ENCODE assay signal across 8 cellular contexts in the genomic region with DNA sequence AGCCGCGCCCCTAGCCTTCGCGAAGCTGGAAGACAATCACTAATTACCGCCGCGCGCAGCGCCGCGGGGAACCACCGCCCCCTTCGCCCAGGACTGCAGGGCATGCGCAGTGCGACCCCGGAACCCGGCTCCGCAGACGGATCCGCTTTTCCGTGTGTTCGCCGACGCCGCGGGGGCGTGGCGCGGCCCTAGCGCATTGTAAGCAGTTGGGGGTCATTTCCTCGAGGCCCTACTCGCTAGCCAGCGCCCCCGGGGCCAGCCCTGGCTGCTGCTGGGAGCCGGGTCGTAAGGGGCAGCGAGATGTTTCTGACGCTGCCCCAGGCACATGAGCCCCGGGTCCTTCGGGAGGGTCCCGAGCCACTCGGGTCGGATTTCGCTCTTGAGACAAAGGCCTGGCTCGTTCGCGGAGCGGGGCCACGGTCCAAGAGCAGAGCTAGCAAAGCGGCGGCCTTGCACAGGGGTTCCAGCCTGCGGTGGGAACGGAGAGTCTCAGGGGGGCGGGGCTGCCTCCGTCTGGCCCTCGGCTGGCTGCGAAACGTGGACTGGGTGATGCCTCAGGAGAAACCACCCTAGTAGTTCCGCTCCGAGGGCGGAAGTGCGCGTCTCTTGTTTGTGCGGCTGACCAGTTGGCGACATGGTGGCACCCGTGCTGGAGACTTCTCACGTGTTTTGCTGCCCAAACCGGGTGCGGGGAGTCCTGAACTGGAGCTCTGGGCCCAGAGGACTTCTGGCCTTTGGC. TPM values are rescaled to one million over a fixed set of nuclear protein-coding genes. Genes with fewer than 3 reads are reported as not detected.
A peak's percentile ranks its signal among the peaks of the same experiment; 100 is the strongest.
DNase-seq lines count a peak whose midpoint lies in the region; ATAC-seq and TF ChIP-seq lines count a peak whose summit lies in the region.

A gene with protein sequence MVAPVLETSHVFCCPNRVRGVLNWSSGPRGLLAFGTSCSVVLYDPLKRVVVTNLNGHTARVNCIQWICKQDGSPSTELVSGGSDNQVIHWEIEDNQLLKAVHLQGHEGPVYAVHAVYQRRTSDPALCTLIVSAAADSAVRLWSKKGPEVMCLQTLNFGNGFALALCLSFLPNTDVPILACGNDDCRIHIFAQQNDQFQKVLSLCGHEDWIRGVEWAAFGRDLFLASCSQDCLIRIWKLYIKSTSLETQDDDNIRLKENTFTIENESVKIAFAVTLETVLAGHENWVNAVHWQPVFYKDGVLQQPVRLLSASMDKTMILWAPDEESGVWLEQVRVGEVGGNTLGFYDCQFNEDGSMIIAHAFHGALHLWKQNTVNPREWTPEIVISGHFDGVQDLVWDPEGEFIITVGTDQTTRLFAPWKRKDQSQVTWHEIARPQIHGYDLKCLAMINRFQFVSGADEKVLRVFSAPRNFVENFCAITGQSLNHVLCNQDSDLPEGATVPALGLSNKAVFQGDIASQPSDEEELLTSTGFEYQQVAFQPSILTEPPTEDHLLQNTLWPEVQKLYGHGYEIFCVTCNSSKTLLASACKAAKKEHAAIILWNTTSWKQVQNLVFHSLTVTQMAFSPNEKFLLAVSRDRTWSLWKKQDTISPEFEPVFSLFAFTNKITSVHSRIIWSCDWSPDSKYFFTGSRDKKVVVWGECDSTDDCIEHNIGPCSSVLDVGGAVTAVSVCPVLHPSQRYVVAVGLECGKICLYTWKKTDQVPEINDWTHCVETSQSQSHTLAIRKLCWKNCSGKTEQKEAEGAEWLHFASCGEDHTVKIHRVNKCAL (plus strand): TSS at position 600 of the 739 bp plus-strand sequence. CDS start 35 bp downstream, at position 635.
A gene with protein sequence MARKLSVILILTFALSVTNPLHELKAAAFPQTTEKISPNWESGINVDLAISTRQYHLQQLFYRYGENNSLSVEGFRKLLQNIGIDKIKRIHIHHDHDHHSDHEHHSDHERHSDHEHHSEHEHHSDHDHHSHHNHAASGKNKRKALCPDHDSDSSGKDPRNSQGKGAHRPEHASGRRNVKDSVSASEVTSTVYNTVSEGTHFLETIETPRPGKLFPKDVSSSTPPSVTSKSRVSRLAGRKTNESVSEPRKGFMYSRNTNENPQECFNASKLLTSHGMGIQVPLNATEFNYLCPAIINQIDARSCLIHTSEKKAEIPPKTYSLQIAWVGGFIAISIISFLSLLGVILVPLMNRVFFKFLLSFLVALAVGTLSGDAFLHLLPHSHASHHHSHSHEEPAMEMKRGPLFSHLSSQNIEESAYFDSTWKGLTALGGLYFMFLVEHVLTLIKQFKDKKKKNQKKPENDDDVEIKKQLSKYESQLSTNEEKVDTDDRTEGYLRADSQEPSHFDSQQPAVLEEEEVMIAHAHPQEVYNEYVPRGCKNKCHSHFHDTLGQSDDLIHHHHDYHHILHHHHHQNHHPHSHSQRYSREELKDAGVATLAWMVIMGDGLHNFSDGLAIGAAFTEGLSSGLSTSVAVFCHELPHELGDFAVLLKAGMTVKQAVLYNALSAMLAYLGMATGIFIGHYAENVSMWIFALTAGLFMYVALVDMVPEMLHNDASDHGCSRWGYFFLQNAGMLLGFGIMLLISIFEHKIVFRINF (minus strand): TSS at position 41 of the 739 bp plus-strand sequence. CDS start 2,333 bp downstream, outside the sequence.

- peak within 1 kb of the TSS; percentile 93 for H3K27ac ChIP-seq in C4-2B
- peak within 1 kb of the TSS; percentile 94 to 98 for H3K27ac ChIP-seq in coronary artery

- H3K27me3 Mint-ChIP-seq in activated CD4-positive, alpha-beta T cell treated with anti-CD3 and anti-CD28 coated beads, Interleukin-2, amount 10 ng/mL, durations not matched to agents 7 days and 5 days = no peaks in the 10 kb centered on the region

- POLR2A ChIA-PET in activated CD4-positive, alpha-beta T cell treated with anti-CD3 and anti-CD28 coated beads, Interleukin-2, amount 10 ng/mL, durations not matched to agents 7 days and 5 days (lab: Charles Lee) = interaction anchor here (0.6 kb wide), 2 partner anchors 14 to 848 kb away, joined by 6 to 7 read pairs; no protein-coding TSS in a partner anchor

- peak within 1 kb of the TSS; percentile 83 for H3K4me3 Mint-ChIP-seq in activated CD4-positive, alpha-beta T cell treated with anti-CD3 and anti-CD28 coated beads, Interleukin-2, amount 10 ng/mL, durations not matched to agents 7 days and 5 days

- CTCF ChIA-PET in activated CD4-positive, alpha-beta T cell treated with anti-CD3 and anti-CD28 coated beads, Interleukin-2, amount 10 ng/mL, durations not matched to agents 7 days and 5 days (lab: Charles Lee) = interaction anchor here (1.3 to 3.5 kb wide), 3 partner anchors 10 to 112 kb away, joined by 4 to 12 read pairs (median 4); no protein-coding TSS in a partner anchor

- intact Hi-C loops in left colon (cut with DNase I, micrococcal nuclease) = no loop called here

- peak within 1 kb of the TSS; percentile 97 for H3K27ac Mint-ChIP-seq in activated CD4-positive, alpha-beta T cell treated with anti-CD3 and anti-CD28 coated beads, Interleukin-2, amount 10 ng/mL, durations not matched to agents 7 days and 5 days

- H3K4me1 Mint-ChIP-seq in activated CD4-positive, alpha-beta T cell treated with anti-CD3 and anti-CD28 coated beads, Interleukin-2, amount 10 ng/mL, durations not matched to agents 7 days and 5 days = peaks cover 57% of the 10 kb centered on the region

- H3K9me3 Mint-ChIP-seq in activated CD4-positive, alpha-beta T cell treated with anti-CD3 and anti-CD28 coated beads, Interleukin-2, amount 10 ng/mL, durations not matched to agents 7 days and 5 days = no peaks in the 10 kb centered on the region

- H3K4me3 ChIP-seq in coronary artery = peak within 1 kb of the TSS; percentile 88

- peak; percentile 89 for ATAC-seq in GM19372 (IDR thresholded peaks at IDR 0.05; ENCODE audit: low read depth, unreplicated experiment)
- peak; percentile 84 for ATAC-seq in HG03521 (IDR thresholded peaks at IDR 0.05; ENCODE audit: unreplicated experiment)
- peak; percentile 94 for ATAC-seq in left colon

- TF ChIP-seq CTCF in C4-2B (conservative IDR thresholded peaks at IDR 0.05) (no peak), coronary artery (IDR thresholded peaks at IDR 0.05) (no peak)

- peaks cover 18% of the 10 kb centered on the region for H3K36me3 Mint-ChIP-seq in activated CD4-positive, alpha-beta T cell treated with anti-CD3 and anti-CD28 coated beads, Interleukin-2, amount 10 ng/mL, durations not matched to agents 7 days and 5 days (ENCODE audit: low read depth)

- DNase-seq in NCI-H69 (lab: John Stamatoyannopoulos, UW) (peak; percentile 100), coronary artery (ENCODE audit: low spot score) (peak; percentile 97), left colon (peak; percentile 96 to 97)
- peak; percentile 95 for DNase-seq in activated CD4-positive, alpha-beta T cell treated with anti-CD3 and anti-CD28 coated beads, Interleukin-2, amount 10 ng/mL, durations not matched to agents 7 days and 5 days
- peak; percentile 95 to 96 for DNase-seq in stimulated activated CD4-positive, alpha-beta T cell treated with anti-CD3 and anti-CD28 coated beads, Interleukin-1b, Interleukin-23, amount 100 ng/mL, for 4 hours (ENCODE audit: low read depth in 2 of 2)

RNA-seq across cellular contexts. Expression of the first gene that starts in this region (rescaled TPM):
- 10 to 100 TPM; 63.3 to 72.8 TPM for total RNA-seq in activated CD4-positive, alpha-beta T cell treated with anti-CD3 and anti-CD28 coated beads, Interleukin-2, amount 10 ng/mL, durations not matched to agents 7 days and 5 days
- total RNA-seq in left colon = 10 to 100 TPM; 36.3 to 39.9 TPM

RNA-seq across cellular contexts. Expression of the second gene that starts in this region (rescaled TPM):
- 10 to 100 TPM; 20.1 to 22.5 TPM for total RNA-seq in activated CD4-positive, alpha-beta T cell treated with anti-CD3 and anti-CD28 coated beads, Interleukin-2, amount 10 ng/mL, durations not matched to agents 7 days and 5 days
- total RNA-seq in left colon = 10 to 100 TPM; 11.0 to 11.4 TPM

Comparison
In these comparisons a context has a peak if more than half of its experiments do, and no peak if none do; other contexts are left out.
1. Peak in every context shown above with its lines: DNase-seq, ATAC-seq, H3K4me3 ChIP-seq and H3K27ac ChIP-seq.